Comparison of ENCODE assay signal across 1 cellular context in the genomic region with DNA sequence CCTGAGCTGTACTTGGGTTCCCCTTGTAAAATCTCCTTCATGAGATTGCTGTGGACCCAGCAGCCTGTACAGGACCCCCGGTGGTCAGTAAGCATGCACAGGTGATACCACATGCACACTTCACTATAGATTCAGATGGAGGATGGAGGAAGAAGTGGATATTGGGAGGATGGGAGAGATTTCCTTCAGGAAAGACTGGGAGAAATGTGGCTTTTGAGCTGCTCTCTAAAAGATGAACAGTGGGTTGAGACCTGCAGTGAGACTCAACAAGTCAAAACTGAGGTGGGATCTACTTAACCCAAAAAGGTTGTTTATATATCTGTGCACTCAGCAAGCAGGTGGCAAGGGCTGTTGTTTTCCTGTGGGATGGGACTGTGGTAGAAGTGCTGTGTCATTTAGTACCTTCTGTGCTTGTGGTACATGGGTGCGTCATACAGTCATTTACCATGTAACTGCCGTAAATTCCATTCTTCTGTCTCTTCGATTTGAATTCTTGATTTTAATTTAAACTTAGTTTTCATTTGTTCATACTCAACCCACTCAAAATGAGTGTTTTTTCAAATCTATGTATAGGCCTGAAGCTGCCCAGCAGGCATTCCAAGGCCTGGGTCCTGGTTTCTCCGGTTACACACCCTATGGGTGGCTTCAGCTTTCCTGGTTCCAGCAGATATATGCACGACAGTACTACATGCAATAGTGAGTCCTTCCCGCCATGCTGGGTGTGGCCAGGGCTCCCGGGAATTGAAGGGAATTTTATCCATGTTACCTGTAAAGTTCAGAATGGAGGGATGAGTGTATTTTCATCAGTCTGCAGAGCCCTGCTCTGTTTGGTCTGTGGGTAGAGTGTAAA.
TF ChIP-seq lines count a peak whose summit lies in the region.

No MANE protein-coding gene starts in this region.

TF ChIP-seq in HepG2, 621 proteins besides CTCF, POLR2A, EP300 and RAD21:
- TF ChIP-seq POLR2G (IDR thresholded peaks at IDR 0.05; ENCODE audit: low read depth, low read length) = peak; percentile 66
- TF ChIP-seq NFE2L2 (IDR thresholded peaks at IDR 0.05; ENCODE audit: low read length) = 0 out of 2 replicates have a peak, but pooled peaks have one; percentile 36
- TF ChIP-seq RBM22 (optimal IDR thresholded peaks at IDR 0.05; ENCODE audit: low read length) = peak; percentile 92
- no peak for TF ChIP-seq NR1H2 (CRISPR knock-in tag; IDR thresholded peaks at IDR 0.05; ENCODE audit: borderline replicate concordance, low read depth)
- TF ChIP-seq RBFOX2 (IDR thresholded peaks at IDR 0.05; ENCODE audit: low read depth, low read length) = peak; percentile 73
- no peak for TF ChIP-seq HDAC6 (IDR thresholded peaks at IDR 0.05; ENCODE audit: low read depth, low read length)
- 0 out of 2 replicates have a peak, but pooled peaks have one; percentile 55 for TF ChIP-seq PAF1 (CRISPR knock-in tag; IDR thresholded peaks at IDR 0.05)
- TF ChIP-seq POLR2AphosphoS2 (IDR thresholded peaks at IDR 0.05; ENCODE audit: low read depth, low read length) = peak; percentile 77
- TF ChIP-seq POLR2AphosphoS5 (IDR thresholded peaks at IDR 0.05; ENCODE audit: low read depth, low read length) = peak; percentile 61; the same call in 1 of the 2 replicates
- no peak for TF ChIP-seq GZF1 (CRISPR knock-in tag; IDR thresholded peaks at IDR 0.05)
- TF ChIP-seq SOX13 (IDR thresholded peaks at IDR 0.05) = no peak
- peak in 1 of 2 experiments; percentile 64; a peak in 1 of 4 replicates for TF ChIP-seq SOX13 (CRISPR knock-in tag; conservative IDR thresholded peaks at IDR 0.05 in 1 of 2, IDR thresholded peaks at IDR 0.05 in 1 of 2)
